ENCODE assay signal across 1 cellular context in genomic region chr21:34810786-34811185, GRCh38.
TF ChIP-seq lines count a peak whose summit lies in the region.

No MANE protein-coding gene starts in this region.

TF ChIP-seq in H1, 55 proteins besides CTCF, POLR2A, EP300 and RAD21:
- no peak for TF ChIP-seq SUZ12 (IDR thresholded peaks at IDR 0.05; ENCODE audit: low read length)
- TF ChIP-seq NRF1 (IDR thresholded peaks at IDR 0.05; ENCODE audit: low read depth, low read length) = no peak
- no peak for TF ChIP-seq ATF2 (IDR thresholded peaks at IDR 0.05; ENCODE audit: low read length)
- TF ChIP-seq PHF8 (conservative IDR thresholded peaks at IDR 0.05; ENCODE audit: low read depth, low read length) = no peak
- TF ChIP-seq TAF1 (IDR thresholded peaks at IDR 0.05; ENCODE audit: low read depth, low read length) = no peak
- TF ChIP-seq POU5F1 (IDR thresholded peaks at IDR 0.05; ENCODE audit: low read depth, low read length) = no peak
- no peak for TF ChIP-seq SAP30 (IDR thresholded peaks at IDR 0.05; ENCODE audit: insufficient read depth, insufficient replicate concordance, low read length)
- TF ChIP-seq E2F6 (IDR thresholded peaks at IDR 0.05) = no peak
- TF ChIP-seq ASH2L (IDR thresholded peaks at IDR 0.05; ENCODE audit: low read length) = no peak
- no peak for TF ChIP-seq SP2 (IDR thresholded peaks at IDR 0.05; ENCODE audit: low read length)
- no peak for TF ChIP-seq TEAD4 (IDR thresholded peaks at IDR 0.05; ENCODE audit: low read depth, low read length)
- TF ChIP-seq MAX (IDR thresholded peaks at IDR 0.05) = no peak
